ENCODE assay signal across 1 cellular context in the genomic region with DNA sequence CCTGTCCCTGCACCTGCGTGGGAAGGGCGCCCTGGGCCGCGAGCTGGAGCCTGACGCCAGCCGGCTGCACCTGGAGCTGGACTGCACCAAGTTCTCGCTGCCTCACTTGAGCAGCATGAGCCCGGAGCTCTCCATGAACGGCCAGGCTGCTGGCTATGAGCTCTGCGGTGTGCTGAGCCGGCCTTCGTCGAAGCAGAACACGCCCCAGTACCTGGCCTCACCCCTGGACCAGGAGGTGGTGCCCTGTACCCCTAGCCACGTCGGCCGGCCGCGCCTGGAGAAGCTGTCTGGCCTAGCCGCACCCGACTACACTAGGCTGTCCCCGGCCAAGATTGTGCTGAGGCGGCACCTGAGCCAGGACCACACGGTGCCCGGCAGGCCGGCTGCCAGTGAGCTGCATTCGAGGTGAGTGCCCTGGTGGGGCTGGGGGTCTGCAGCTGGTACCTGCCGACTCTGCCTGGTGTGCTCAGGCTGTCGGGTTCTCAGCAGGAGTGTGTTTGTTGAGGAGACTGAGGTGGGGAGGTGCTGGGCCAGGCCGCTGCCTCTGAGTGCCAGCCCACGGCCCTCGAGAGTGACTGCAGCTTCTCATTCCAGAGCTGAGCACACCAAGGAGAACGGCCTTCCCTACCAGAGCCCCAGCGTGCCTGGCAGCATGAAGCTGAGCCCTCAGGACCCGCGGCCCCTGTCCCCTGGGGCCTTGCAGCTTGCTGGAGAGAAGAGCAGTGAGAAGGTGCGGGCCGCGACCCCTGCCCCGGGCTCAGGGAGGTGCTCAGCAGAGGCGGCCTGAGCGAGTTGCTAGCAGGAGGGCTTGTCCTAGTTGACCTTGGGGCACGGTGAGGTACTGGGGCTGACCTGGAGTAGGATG.
TF ChIP-seq lines count a peak whose summit lies in the region.

No MANE protein-coding gene starts in this region.

TF ChIP-seq in GM23338, 12 proteins besides CTCF, POLR2A, EP300 and RAD21:
- TF ChIP-seq POLR2AphosphoS5 (IDR thresholded peaks at IDR 0.05; ENCODE audit: low read depth) (no peak), ZNF114 (CRISPR knock-in tag; IDR thresholded peaks at IDR 0.05) (no peak), EZH2phosphoT487 (IDR thresholded peaks at IDR 0.05; ENCODE audit: unreplicated experiment) (no peak), STAT1 (IDR thresholded peaks at IDR 0.05; ENCODE audit: unreplicated experiment) (no peak), NANOG (IDR thresholded peaks at IDR 0.05; ENCODE audit: borderline replicate concordance) (no peak), JUNB (IDR thresholded peaks at IDR 0.05; ENCODE audit: unreplicated experiment) (no peak), CREB1 (CRISPR knock-in tag; IDR thresholded peaks at IDR 0.05; ENCODE audit: low read depth) (no peak), ZNF331 (CRISPR knock-in tag; IDR thresholded peaks at IDR 0.05; ENCODE audit: low read depth) (no peak), EZH2 (IDR thresholded peaks at IDR 0.05; ENCODE audit: low read depth, unreplicated experiment) (no peak)
- TF ChIP-seq, protein P1, sequence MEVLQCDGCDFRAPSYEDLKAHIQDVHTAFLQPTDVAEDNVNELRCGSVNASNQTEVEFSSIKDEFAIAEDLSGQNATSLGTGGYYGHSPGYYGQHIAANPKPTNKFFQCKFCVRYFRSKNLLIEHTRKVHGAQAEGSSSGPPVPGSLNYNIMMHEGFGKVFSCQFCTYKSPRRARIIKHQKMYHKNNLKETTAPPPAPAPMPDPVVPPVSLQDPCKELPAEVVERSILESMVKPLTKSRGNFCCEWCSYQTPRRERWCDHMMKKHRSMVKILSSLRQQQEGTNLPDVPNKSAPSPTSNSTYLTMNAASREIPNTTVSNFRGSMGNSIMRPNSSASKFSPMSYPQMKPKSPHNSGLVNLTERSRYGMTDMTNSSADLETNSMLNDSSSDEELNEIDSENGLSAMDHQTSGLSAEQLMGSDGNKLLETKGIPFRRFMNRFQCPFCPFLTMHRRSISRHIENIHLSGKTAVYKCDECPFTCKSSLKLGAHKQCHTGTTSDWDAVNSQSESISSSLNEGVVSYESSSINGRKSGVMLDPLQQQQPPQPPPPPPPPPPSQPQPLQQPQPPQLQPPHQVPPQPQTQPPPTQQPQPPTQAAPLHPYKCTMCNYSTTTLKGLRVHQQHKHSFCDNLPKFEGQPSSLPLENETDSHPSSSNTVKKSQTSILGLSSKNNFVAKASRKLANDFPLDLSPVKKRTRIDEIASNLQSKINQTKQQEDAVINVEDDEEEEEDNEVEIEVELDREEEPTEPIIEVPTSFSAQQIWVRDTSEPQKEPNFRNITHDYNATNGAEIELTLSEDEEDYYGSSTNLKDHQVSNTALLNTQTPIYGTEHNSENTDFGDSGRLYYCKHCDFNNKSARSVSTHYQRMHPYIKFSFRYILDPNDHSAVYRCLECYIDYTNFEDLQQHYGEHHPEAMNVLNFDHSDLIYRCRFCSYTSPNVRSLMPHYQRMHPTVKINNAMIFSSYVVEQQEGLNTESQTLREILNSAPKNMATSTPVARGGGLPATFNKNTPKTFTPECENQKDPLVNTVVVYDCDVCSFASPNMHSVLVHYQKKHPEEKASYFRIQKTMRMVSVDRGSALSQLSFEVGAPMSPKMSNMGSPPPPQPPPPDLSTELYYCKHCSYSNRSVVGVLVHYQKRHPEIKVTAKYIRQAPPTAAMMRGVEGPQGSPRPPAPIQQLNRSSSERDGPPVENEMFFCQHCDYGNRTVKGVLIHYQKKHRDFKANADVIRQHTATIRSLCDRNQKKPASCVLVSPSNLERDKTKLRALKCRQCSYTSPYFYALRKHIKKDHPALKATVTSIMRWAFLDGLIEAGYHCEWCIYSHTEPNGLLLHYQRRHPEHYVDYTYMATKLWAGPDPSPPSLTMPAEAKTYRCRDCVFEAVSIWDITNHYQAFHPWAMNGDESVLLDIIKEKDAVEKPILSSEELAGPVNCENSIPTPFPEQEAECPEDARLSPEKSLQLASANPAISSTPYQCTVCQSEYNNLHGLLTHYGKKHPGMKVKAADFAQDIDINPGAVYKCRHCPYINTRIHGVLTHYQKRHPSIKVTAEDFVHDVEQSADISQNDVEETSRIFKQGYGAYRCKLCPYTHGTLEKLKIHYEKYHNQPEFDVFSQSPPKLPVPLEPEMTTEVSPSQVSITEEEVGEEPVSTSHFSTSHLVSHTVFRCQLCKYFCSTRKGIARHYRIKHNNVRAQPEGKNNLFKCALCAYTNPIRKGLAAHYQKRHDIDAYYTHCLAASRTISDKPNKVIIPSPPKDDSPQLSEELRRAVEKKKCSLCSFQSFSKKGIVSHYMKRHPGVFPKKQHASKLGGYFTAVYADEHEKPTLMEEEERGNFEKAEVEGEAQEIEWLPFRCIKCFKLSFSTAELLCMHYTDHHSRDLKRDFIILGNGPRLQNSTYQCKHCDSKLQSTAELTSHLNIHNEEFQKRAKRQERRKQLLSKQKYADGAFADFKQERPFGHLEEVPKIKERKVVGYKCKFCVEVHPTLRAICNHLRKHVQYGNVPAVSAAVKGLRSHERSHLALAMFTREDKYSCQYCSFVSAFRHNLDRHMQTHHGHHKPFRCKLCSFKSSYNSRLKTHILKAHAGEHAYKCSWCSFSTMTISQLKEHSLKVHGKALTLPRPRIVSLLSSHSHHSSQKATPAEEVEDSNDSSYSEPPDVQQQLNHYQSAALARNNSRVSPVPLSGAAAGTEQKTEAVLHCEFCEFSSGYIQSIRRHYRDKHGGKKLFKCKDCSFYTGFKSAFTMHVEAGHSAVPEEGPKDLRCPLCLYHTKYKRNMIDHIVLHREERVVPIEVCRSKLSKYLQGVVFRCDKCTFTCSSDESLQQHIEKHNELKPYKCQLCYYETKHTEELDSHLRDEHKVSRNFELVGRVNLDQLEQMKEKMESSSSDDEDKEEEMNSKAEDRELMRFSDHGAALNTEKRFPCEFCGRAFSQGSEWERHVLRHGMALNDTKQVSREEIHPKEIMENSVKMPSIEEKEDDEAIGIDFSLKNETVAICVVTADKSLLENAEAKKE (CRISPR knock-in tag; IDR thresholded peaks at IDR 0.05) = no peak
- TF ChIP-seq, protein P2, sequence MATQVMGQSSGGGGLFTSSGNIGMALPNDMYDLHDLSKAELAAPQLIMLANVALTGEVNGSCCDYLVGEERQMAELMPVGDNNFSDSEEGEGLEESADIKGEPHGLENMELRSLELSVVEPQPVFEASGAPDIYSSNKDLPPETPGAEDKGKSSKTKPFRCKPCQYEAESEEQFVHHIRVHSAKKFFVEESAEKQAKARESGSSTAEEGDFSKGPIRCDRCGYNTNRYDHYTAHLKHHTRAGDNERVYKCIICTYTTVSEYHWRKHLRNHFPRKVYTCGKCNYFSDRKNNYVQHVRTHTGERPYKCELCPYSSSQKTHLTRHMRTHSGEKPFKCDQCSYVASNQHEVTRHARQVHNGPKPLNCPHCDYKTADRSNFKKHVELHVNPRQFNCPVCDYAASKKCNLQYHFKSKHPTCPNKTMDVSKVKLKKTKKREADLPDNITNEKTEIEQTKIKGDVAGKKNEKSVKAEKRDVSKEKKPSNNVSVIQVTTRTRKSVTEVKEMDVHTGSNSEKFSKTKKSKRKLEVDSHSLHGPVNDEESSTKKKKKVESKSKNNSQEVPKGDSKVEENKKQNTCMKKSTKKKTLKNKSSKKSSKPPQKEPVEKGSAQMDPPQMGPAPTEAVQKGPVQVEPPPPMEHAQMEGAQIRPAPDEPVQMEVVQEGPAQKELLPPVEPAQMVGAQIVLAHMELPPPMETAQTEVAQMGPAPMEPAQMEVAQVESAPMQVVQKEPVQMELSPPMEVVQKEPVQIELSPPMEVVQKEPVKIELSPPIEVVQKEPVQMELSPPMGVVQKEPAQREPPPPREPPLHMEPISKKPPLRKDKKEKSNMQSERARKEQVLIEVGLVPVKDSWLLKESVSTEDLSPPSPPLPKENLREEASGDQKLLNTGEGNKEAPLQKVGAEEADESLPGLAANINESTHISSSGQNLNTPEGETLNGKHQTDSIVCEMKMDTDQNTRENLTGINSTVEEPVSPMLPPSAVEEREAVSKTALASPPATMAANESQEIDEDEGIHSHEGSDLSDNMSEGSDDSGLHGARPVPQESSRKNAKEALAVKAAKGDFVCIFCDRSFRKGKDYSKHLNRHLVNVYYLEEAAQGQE (IDR thresholded peaks at IDR 0.05; ENCODE audit: unreplicated experiment) = no peak
- TF ChIP-seq, protein P3, sequence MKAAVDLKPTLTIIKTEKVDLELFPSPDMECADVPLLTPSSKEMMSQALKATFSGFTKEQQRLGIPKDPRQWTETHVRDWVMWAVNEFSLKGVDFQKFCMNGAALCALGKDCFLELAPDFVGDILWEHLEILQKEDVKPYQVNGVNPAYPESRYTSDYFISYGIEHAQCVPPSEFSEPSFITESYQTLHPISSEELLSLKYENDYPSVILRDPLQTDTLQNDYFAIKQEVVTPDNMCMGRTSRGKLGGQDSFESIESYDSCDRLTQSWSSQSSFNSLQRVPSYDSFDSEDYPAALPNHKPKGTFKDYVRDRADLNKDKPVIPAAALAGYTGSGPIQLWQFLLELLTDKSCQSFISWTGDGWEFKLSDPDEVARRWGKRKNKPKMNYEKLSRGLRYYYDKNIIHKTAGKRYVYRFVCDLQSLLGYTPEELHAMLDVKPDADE (IDR thresholded peaks at IDR 0.05) = no peak
TF ChIP-seq in GM23338: peak in this region for 0.
